In genomic region chr3:67650084-67650483, GRCh38 we compare ENCODE assay signal across 27 cellular contexts. TPM values are rescaled to one million over a fixed set of nuclear protein-coding genes. Genes with fewer than 3 reads are reported as not detected.
DNase-seq lines count a peak whose midpoint lies in the region; ATAC-seq and TF ChIP-seq lines count a peak whose summit lies in the region.
"Had no signal": no experiment of that assay in that cellular context is flagged by ENCODE, and none has a peak within 500 bp of the region (broad histone marks: within the 10 kb centered on the region; RNA-seq: fewer than 3 reads in every experiment).

No MANE protein-coding gene starts in this region.

- no peaks in the 10 kb centered on the region for H3K27me3 ChIP-seq in stomach
- H3K27me3 ChIP-seq: body of pancreas, upper lobe of right lung had no signal

- no peak for TF ChIP-seq EP300 in stomach (IDR thresholded peaks at IDR 0.05)

- H3K4me3 ChIP-seq in stomach, result no peak overlapping the region
- H3K4me3 ChIP-seq: body of pancreas, HAP-1, left ventricle myocardium inferior, upper lobe of right lung had no signal

- no peaks in the 10 kb centered on the region for H3K36me3 ChIP-seq in stomach
- H3K36me3 ChIP-seq: HAP-1, left ventricle myocardium inferior, upper lobe of right lung had no signal

- intact Hi-C loops in stomach (cut with DNase I; ENCODE audit: low total_unique reads), result no loop called here

- no peak for TF ChIP-seq POLR2A in stomach (IDR thresholded peaks at IDR 0.05)

- peaks cover 43 to 79% (median 63%) of the 10 kb centered on the region in 4 donors for H3K4me1 ChIP-seq in stomach

- H3K4me3 Mint-ChIP-seq in activated naive CD8-positive, alpha-beta T cell treated with anti-CD3 and anti-CD28 coated beads for 36 hours, result no peak overlapping the region
- H3K4me3 Mint-ChIP-seq in activated naive CD8-positive, alpha-beta T cell treated with anti-CD3 and anti-CD28 coated beads, Interleukin-2, amount 50 U/mL, for 24 hours, result no peak overlapping the region
- H3K4me3 Mint-ChIP-seq in mesothelial cell of epicardium, result no peak overlapping the region

- ATAC-seq in activated naive CD8-positive, alpha-beta T cell treated with anti-CD3 and anti-CD28 coated beads, Interleukin-2, amount 50 U/mL, for 24 hours, result no peak
- ATAC-seq in HG03045 (IDR thresholded peaks at IDR 0.05; ENCODE audit: unreplicated experiment), result no peak
- ATAC-seq: body of pancreas, Right ventricle myocardium inferior, upper lobe of right lung had no signal

- 24 to 46% (median 38%) methylated on average over 2 of the region's 2 CpGs for WGBS in stomach, 5 donors

- H3K9me3 Mint-ChIP-seq in activated naive CD8-positive, alpha-beta T cell treated with anti-CD3 and anti-CD28 coated beads for 36 hours, result peaks cover 3% of the 10 kb centered on the region
- H3K9me3 Mint-ChIP-seq in activated naive CD8-positive, alpha-beta T cell treated with anti-CD3 and anti-CD28 coated beads, Interleukin-2, amount 50 U/mL, for 24 hours, result no peaks in the 10 kb centered on the region
- no peaks in the 10 kb centered on the region for H3K9me3 Mint-ChIP-seq in mesothelial cell of epicardium

- TF ChIP-seq CTCF in mesothelial cell of epicardium (IDR thresholded peaks at IDR 0.05; ENCODE audit: unreplicated experiment) (no peak), stomach (IDR thresholded peaks at IDR 0.05) (no peak)

- H3K4me1 Mint-ChIP-seq in activated naive CD8-positive, alpha-beta T cell treated with anti-CD3 and anti-CD28 coated beads for 36 hours, result peaks cover 57% of the 10 kb centered on the region
- peaks cover 73% of the 10 kb centered on the region for H3K4me1 Mint-ChIP-seq in activated naive CD8-positive, alpha-beta T cell treated with anti-CD3 and anti-CD28 coated beads, Interleukin-2, amount 50 U/mL, for 24 hours
- H3K4me1 Mint-ChIP-seq in mesothelial cell of epicardium, result peaks cover 48% of the 10 kb centered on the region

- H3K27ac Mint-ChIP-seq in activated naive CD8-positive, alpha-beta T cell treated with anti-CD3 and anti-CD28 coated beads for 36 hours, result peak overlapping the region; percentile 14
- H3K27ac Mint-ChIP-seq in activated naive CD8-positive, alpha-beta T cell treated with anti-CD3 and anti-CD28 coated beads, Interleukin-2, amount 50 U/mL, for 24 hours, result no peak overlapping the region
- H3K27ac Mint-ChIP-seq in mesothelial cell of epicardium, result peak overlapping the region; percentile 50

- H3K27me3 Mint-ChIP-seq in activated naive CD8-positive, alpha-beta T cell treated with anti-CD3 and anti-CD28 coated beads for 36 hours, result no peaks in the 10 kb centered on the region
- H3K27me3 Mint-ChIP-seq in activated naive CD8-positive, alpha-beta T cell treated with anti-CD3 and anti-CD28 coated beads, Interleukin-2, amount 50 U/mL, for 24 hours, result no peaks in the 10 kb centered on the region
- no peaks in the 10 kb centered on the region for H3K27me3 Mint-ChIP-seq in mesothelial cell of epicardium (ENCODE audit: low read depth)

- no peaks in the 10 kb centered on the region for H3K9me3 ChIP-seq in stomach
- H3K9me3 ChIP-seq: body of pancreas, HAP-1, left ventricle myocardium inferior, upper lobe of right lung had no signal

- H3K27ac ChIP-seq in stomach, result peak overlapping the region; percentile 65 to 79 (median 76)
- H3K27ac ChIP-seq: body of pancreas, upper lobe of right lung had no signal

- no peak for DNase-seq in activated naive CD8-positive, alpha-beta T cell treated with anti-CD3 and anti-CD28 coated beads for 36 hours
- no peak for DNase-seq in activated naive CD8-positive, alpha-beta T cell treated with anti-CD3 and anti-CD28 coated beads, Interleukin-2, amount 50 U/mL, for 24 hours
- DNase-seq in amniotic epithelial cell (ENCODE audit: low read depth), result peak; percentile 26
- DNase-seq in mesothelial cell of epicardium (ENCODE audit: low spot score in 2 of 2, unreplicated experiment in 2 of 2), result no peak
- peak; percentile 59 for DNase-seq in stomach
- no peak for DNase-seq in germinal center (ENCODE audit: low spot score)
- DNase-seq in effector CD8-positive, alpha-beta T cell (lab: John Stamatoyannopoulos, UW), result no peak
- DNase-seq: activated CD4-positive, alpha-beta T cell treated with anti-CD3 and anti-CD28 coated beads, Interleukin-2, amount 50 U/mL, for 48 hours; activated CD4-positive, CD25-positive, alpha-beta regulatory T cell; activated effector memory CD4-positive, alpha-beta T cell treated with Interleukin-2 at 50 U/mL for 16 hours; Calu3; DND-41; effector memory CD4-positive, alpha-beta T cell; erythroblast; IMR-90; left ventricle myocardium inferior; NCI-H1417; NCI-H2081; NCI-H345; NCI-H774; OCI-M1; posterior cingulate gyrus; upper lobe of right lung had no signal

- peaks cover 65% of the 10 kb centered on the region for H3K36me3 Mint-ChIP-seq in activated naive CD8-positive, alpha-beta T cell treated with anti-CD3 and anti-CD28 coated beads for 36 hours
- peaks cover 52% of the 10 kb centered on the region for H3K36me3 Mint-ChIP-seq in activated naive CD8-positive, alpha-beta T cell treated with anti-CD3 and anti-CD28 coated beads, Interleukin-2, amount 50 U/mL, for 24 hours (ENCODE audit: low read depth)
- peaks cover 6% of the 10 kb centered on the region for H3K36me3 Mint-ChIP-seq in mesothelial cell of epicardium

RNA-seq across cellular contexts. Expression of gene SUCLG2, which starts 4.3 kb away (rescaled TPM):
- total RNA-seq in activated naive CD8-positive, alpha-beta T cell treated with anti-CD3 and anti-CD28 coated beads for 36 hours, result 10 to 100 TPM; 64.2 to 65.4 TPM
- total RNA-seq in mesothelial cell of epicardium (35.0 to 35.9 TPM (median 35.2 TPM) in 3 replicates), stomach (100 to 1,000 TPM in 2 of 5 donors, 10 to 100 TPM in 3; 30.9 to 174 (median 74.5) TPM)
- polyA plus RNA-seq in stomach, result 100 to 1,000 TPM in 1 of 3 donors, 10 to 100 TPM in 2; 53.7 to 115 (median 75.3) TPM

Comparison
In these comparisons a context has a peak if more than half of its experiments do, and no peak if none do; other contexts are left out.
1. DNase-seq: peak in amniotic epithelial cell (single experiment) and stomach (single experiment); none in activated naive CD8-positive, alpha-beta T cell treated with anti-CD3 and anti-CD28 coated beads for 36 hours (single experiment), activated naive CD8-positive, alpha-beta T cell treated with anti-CD3 and anti-CD28 coated beads, Interleukin-2, amount 50 U/mL, for 24 hours (single experiment), mesothelial cell of epicardium (0 of 2), germinal center (single experiment) and effector CD8-positive, alpha-beta T cell (single experiment).